ENCODE assay signal across 12 cellular contexts in genomic region chr7:2893411-2893861, GRCh38. TPM values are rescaled to one million over a fixed set of nuclear protein-coding genes. Genes with fewer than 3 reads are reported as not detected.
DNase-seq lines count a peak whose midpoint lies in the region; ATAC-seq and TF ChIP-seq lines count a peak whose summit lies in the region.
"Had no signal": no experiment of that assay in that cellular context is flagged by ENCODE, and none has a peak within 500 bp of the region (broad histone marks: within the 10 kb centered on the region; RNA-seq: fewer than 3 reads in every experiment).

No MANE protein-coding gene starts in this region.

- ATAC-seq in HG02852 (IDR thresholded peaks at IDR 0.05; ENCODE audit: unreplicated experiment) (peak; percentile 28), thoracic aorta (ENCODE audit: insufficient number of reproducible peaks, low FRiP score, low read depth) (peak; percentile 64), HG02973 (IDR thresholded peaks at IDR 0.05; ENCODE audit: unreplicated experiment) (no peak)
- ATAC-seq in activated CD8-positive, alpha-beta T cell treated with anti-CD3 and anti-CD28 coated beads, Interleukin-2, amount 10 ng/mL, durations not matched to agents 7 days and 5 days, result peak; percentile 39
- ATAC-seq: GM23338 had no signal

- peaks cover 27% of the 10 kb centered on the region for H3K4me1 Mint-ChIP-seq in activated naive CD4-positive, alpha-beta T cell treated with anti-CD3 and anti-CD28 coated beads, Interleukin-2, amount 10 ng/mL, durations not matched to agents 7 days and 5 days
- peaks cover 29% of the 10 kb centered on the region for H3K4me1 Mint-ChIP-seq in activated CD8-positive, alpha-beta T cell treated with anti-CD3 and anti-CD28 coated beads, Interleukin-2, amount 10 ng/mL, durations not matched to agents 7 days and 5 days (ENCODE audit: low read depth)
- H3K4me1 Mint-ChIP-seq: GM23338 had no signal

- H3K27ac Mint-ChIP-seq in activated naive CD4-positive, alpha-beta T cell treated with anti-CD3 and anti-CD28 coated beads, Interleukin-2, amount 10 ng/mL, durations not matched to agents 7 days and 5 days, result peak overlapping the region; percentile 74
- H3K27ac Mint-ChIP-seq in activated CD8-positive, alpha-beta T cell treated with anti-CD3 and anti-CD28 coated beads, Interleukin-2, amount 10 ng/mL, durations not matched to agents 7 days and 5 days, result peak overlapping the region; percentile 96
- H3K27ac Mint-ChIP-seq: GM23338 had no signal

- TF ChIP-seq CTCF in thoracic aorta (IDR thresholded peaks at IDR 0.05), result no peak

- no peaks in the 10 kb centered on the region for H3K9me3 ChIP-seq in thoracic aorta

- H3K27me3 Mint-ChIP-seq in activated naive CD4-positive, alpha-beta T cell treated with anti-CD3 and anti-CD28 coated beads, Interleukin-2, amount 10 ng/mL, durations not matched to agents 7 days and 5 days, result peaks cover 3% of the 10 kb centered on the region
- no peaks in the 10 kb centered on the region for H3K27me3 Mint-ChIP-seq in activated CD8-positive, alpha-beta T cell treated with anti-CD3 and anti-CD28 coated beads, Interleukin-2, amount 10 ng/mL, durations not matched to agents 7 days and 5 days (ENCODE audit: low read depth)

- H3K4me1 ChIP-seq in thoracic aorta (ENCODE audit: control insufficient read depth in 1 of 2, low read depth in 2 of 2), result peaks cover 9 to 13% of the 10 kb centered on the region in 2 donors

- H3K4me3 ChIP-seq in thoracic aorta, result no peak overlapping the region
- H3K4me3 ChIP-seq: GM23338 had no signal

- H3K4me3 Mint-ChIP-seq in activated naive CD4-positive, alpha-beta T cell treated with anti-CD3 and anti-CD28 coated beads, Interleukin-2, amount 10 ng/mL, durations not matched to agents 7 days and 5 days, result peak overlapping the region; percentile 35
- peak overlapping the region; percentile 78 for H3K4me3 Mint-ChIP-seq in activated CD8-positive, alpha-beta T cell treated with anti-CD3 and anti-CD28 coated beads, Interleukin-2, amount 10 ng/mL, durations not matched to agents 7 days and 5 days
- H3K4me3 Mint-ChIP-seq: GM23338 had no signal

- no peaks in the 10 kb centered on the region for H3K27me3 ChIP-seq in thoracic aorta (replicated peaks; ENCODE audit: insufficient read depth)

- POLR2A ChIA-PET in activated CD8-positive, alpha-beta T cell treated with anti-CD3 and anti-CD28 coated beads, Interleukin-2, amount 10 ng/mL, durations not matched to agents 7 days and 5 days (lab: Charles Lee), result interaction anchor here (2.0 kb wide), 1 partner anchor 11 kb away, joined by 10 read pairs; no protein-coding TSS in a partner anchor

- DNase-seq in activated naive CD4-positive, alpha-beta T cell treated with anti-CD3 and anti-CD28 coated beads, Interleukin-2, amount 10 ng/mL, durations not matched to agents 7 days and 5 days, result no peak
- DNase-seq in activated naive CD4-positive, alpha-beta T cell treated with anti-CD3 and anti-CD28 coated beads, Interleukin-2, amount 50 U/mL, for 16 hours, result no peak
- peak; percentile 54 for DNase-seq in activated CD8-positive, alpha-beta T cell treated with anti-CD3 and anti-CD28 coated beads, Interleukin-2, amount 10 ng/mL, durations not matched to agents 7 days and 5 days
- DNase-seq in thoracic aorta (ENCODE audit: low spot score), result no peak
- no peak for DNase-seq in glomerular visceral epithelial cell (ENCODE audit: extremely low spot score)
- DNase-seq in NCI-H1694 treated with DMSO at 0.1 percent for 48 hours (lab: John Stamatoyannopoulos, UW), result no peak
- DNase-seq: effector memory CD4-positive, alpha-beta T cell; NCI-H2029 had no signal

- CTCF ChIA-PET in activated naive CD4-positive, alpha-beta T cell treated with anti-CD3 and anti-CD28 coated beads, Interleukin-2, amount 10 ng/mL, durations not matched to agents 7 days and 5 days (lab: Charles Lee), result interaction anchor here (0.8 to 1.9 kb wide), 7 partner anchors 11 to 269 kb away, joined by 3 to 8 read pairs (median 3); no protein-coding TSS in a partner anchor
- CTCF ChIA-PET in activated CD8-positive, alpha-beta T cell treated with anti-CD3 and anti-CD28 coated beads, Interleukin-2, amount 10 ng/mL, durations not matched to agents 7 days and 5 days (lab: Charles Lee), result interaction anchor here (0.9 to 4.4 kb wide), 11 partner anchors 19 to 778 kb away, joined by 3 to 31 read pairs (median 5); no protein-coding TSS in a partner anchor

- no peaks in the 10 kb centered on the region for H3K9me3 Mint-ChIP-seq in activated naive CD4-positive, alpha-beta T cell treated with anti-CD3 and anti-CD28 coated beads, Interleukin-2, amount 10 ng/mL, durations not matched to agents 7 days and 5 days
- H3K9me3 Mint-ChIP-seq in activated CD8-positive, alpha-beta T cell treated with anti-CD3 and anti-CD28 coated beads, Interleukin-2, amount 10 ng/mL, durations not matched to agents 7 days and 5 days (ENCODE audit: insufficient read depth), result no peaks in the 10 kb centered on the region
- H3K9me3 Mint-ChIP-seq: GM23338, nephron had no signal

- no peak overlapping the region for H3K27ac ChIP-seq in thoracic aorta

- H3K36me3 ChIP-seq in thoracic aorta, result no peaks in the 10 kb centered on the region

- H3K36me3 Mint-ChIP-seq in activated naive CD4-positive, alpha-beta T cell treated with anti-CD3 and anti-CD28 coated beads, Interleukin-2, amount 10 ng/mL, durations not matched to agents 7 days and 5 days, result no peaks in the 10 kb centered on the region
- no peaks in the 10 kb centered on the region for H3K36me3 Mint-ChIP-seq in activated CD8-positive, alpha-beta T cell treated with anti-CD3 and anti-CD28 coated beads, Interleukin-2, amount 10 ng/mL, durations not matched to agents 7 days and 5 days (ENCODE audit: low read depth)

RNA-seq across cellular contexts. Expression of gene GNA12, which starts 49.3 kb away (rescaled TPM):
- 10 to 100 TPM; 17.9 to 18.1 TPM for total RNA-seq in activated CD8-positive, alpha-beta T cell treated with anti-CD3 and anti-CD28 coated beads, Interleukin-2, amount 10 ng/mL, durations not matched to agents 7 days and 5 days
- total RNA-seq in thoracic aorta, result 10 to 100 TPM; 27.6 to 48.8 TPM
